29 cellular contexts compared by ENCODE assay signal in the genomic region with DNA sequence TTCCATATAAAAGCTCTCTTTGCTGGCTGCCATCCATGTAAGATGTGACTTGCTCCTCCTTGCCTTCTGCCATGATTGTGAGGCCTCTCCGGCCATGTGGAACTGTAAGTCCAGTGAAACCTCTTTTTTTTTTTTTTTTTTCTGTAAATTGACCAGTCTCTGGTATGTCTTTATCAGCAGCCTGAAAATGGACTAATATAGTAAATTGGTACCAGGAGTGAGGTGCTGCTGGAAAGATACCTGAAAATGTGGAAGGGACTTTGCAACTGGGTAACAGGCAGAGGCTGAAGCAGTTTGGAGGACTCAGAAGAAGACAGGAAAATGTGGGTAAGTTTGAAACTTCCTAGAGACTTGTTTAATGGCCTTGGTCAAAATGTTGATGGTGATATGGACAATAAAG.
"Had no signal": no experiment of that assay in that cellular context is flagged by ENCODE, and none has a peak within 500 bp of the region (broad histone marks: within the 10 kb centered on the region; RNA-seq: fewer than 3 reads in every experiment).

No MANE protein-coding gene starts in this region.

- ATAC-seq: effector memory CD8-positive, alpha-beta T cell; esophagus mucosa; foreskin keratinocyte; gastrocnemius medialis; gastroesophageal sphincter; heart left ventricle; heart right ventricle had no signal

- H3K9me3 ChIP-seq: colonic mucosa, gastrocnemius medialis had no signal

- H3K27ac ChIP-seq: colonic mucosa, coronary artery, dorsolateral prefrontal cortex, epithelial cell of prostate, esophagus muscularis mucosa, esophagus squamous epithelium, foreskin keratinocyte, gastrocnemius medialis, gastroesophageal sphincter, heart left ventricle, heart right ventricle, hepatocyte had no signal

- H3K4me1 ChIP-seq: colonic mucosa, esophagus muscularis mucosa, esophagus squamous epithelium, foreskin keratinocyte, gastrocnemius medialis, gastroesophageal sphincter, heart left ventricle, heart right ventricle had no signal

- DNase-seq: colonic mucosa; cortex of kidney; dermis blood vessel endothelial cell; dorsolateral prefrontal cortex; effector CD4-positive, alpha-beta T cell; effector CD8-positive, alpha-beta T cell; effector memory CD4-positive, alpha-beta T cell; effector memory CD8-positive, alpha-beta T cell; erythroblast; esophagus squamous epithelium; foreskin fibroblast; foreskin keratinocyte; foreskin melanocyte; gastrocnemius medialis; glutamatergic neuron; head of caudate nucleus; heart left ventricle; heart right ventricle had no signal

- H3K79me2 ChIP-seq: hepatocyte had no signal

- H2AFZ ChIP-seq: hepatocyte had no signal

- H3K27ac Mint-ChIP-seq: dendritic cell treated with granulocyte-macrophage colony-stimulating factor and Interleukin-4, amounts not matched to agents 40 ng/mL and 50 ng/mL, for 4 days; effector memory CD8-positive, alpha-beta T cell had no signal

- H3K4me2 ChIP-seq: hepatocyte had no signal

- H3K36me3 ChIP-seq: colonic mucosa, esophagus muscularis mucosa, esophagus squamous epithelium, gastrocnemius medialis, gastroesophageal sphincter, heart left ventricle, heart right ventricle had no signal

- H3K27me3 ChIP-seq: colonic mucosa, dorsolateral prefrontal cortex, esophagus muscularis mucosa, esophagus squamous epithelium, foreskin keratinocyte, gastrocnemius medialis, gastroesophageal sphincter, heart left ventricle, heart right ventricle, hepatocyte had no signal

- FAIRE-seq: colon, endometrium, endothelial cell of umbilical vein, frontal cortex had no signal

- H3K4me3 Mint-ChIP-seq: dendritic cell treated with granulocyte-macrophage colony-stimulating factor and Interleukin-4, amounts not matched to agents 40 ng/mL and 50 ng/mL, for 4 days; effector memory CD8-positive, alpha-beta T cell had no signal

- H3K4me3 ChIP-seq: colonic mucosa, coronary artery, dorsolateral prefrontal cortex, esophagus muscularis mucosa, esophagus squamous epithelium, gastrocnemius medialis, gastroesophageal sphincter, heart left ventricle, heart right ventricle, hepatocyte had no signal

- H3K27me3 Mint-ChIP-seq: dendritic cell treated with granulocyte-macrophage colony-stimulating factor and Interleukin-4, amounts not matched to agents 40 ng/mL and 50 ng/mL, for 4 days; effector memory CD8-positive, alpha-beta T cell had no signal
